In genomic region chr21:44568667-44569556, GRCh38 we compare ENCODE assay signal across 1 cellular context.
TF ChIP-seq lines count a peak whose summit lies in the region.

No MANE protein-coding gene starts in this region.

TF ChIP-seq in SK-N-SH, 30 proteins besides CTCF, POLR2A, EP300 and RAD21 (continued from another document):
- TF ChIP-seq REST (IDR thresholded peaks at IDR 0.05; ENCODE audit: low read depth, low read length) (no peak), GABPA (IDR thresholded peaks at IDR 0.05; ENCODE audit: low read depth) (no peak), RXRA (IDR thresholded peaks at IDR 0.05; ENCODE audit: borderline replicate concordance, low read depth) (no peak), RFX5 (IDR thresholded peaks at IDR 0.05; ENCODE audit: low read length) (no peak), FOXJ3 (CRISPR knock-in tag; IDR thresholded peaks at IDR 0.05) (no peak), FOXM1 (IDR thresholded peaks at IDR 0.05; ENCODE audit: low read depth) (no peak), YY1 (IDR thresholded peaks at IDR 0.05; ENCODE audit: low read depth) (no peak)
